Comparison of ENCODE assay signal across 10 cellular contexts in genomic region chr17:73720187-73720834, GRCh38.
DNase-seq lines count a peak whose midpoint lies in the region; ATAC-seq, FAIRE-seq and TF ChIP-seq lines count a peak whose summit lies in the region.
"Had no signal": no experiment of that assay in that cellular context is flagged by ENCODE, and none has a peak within 500 bp of the region (broad histone marks: within the 10 kb centered on the region; RNA-seq: fewer than 3 reads in every experiment).

No MANE protein-coding gene starts in this region.

- no peaks in the 10 kb centered on the region for H4K20me1 ChIP-seq in OCI-LY7 (ENCODE audit: insufficient read depth, low read length)
- no peaks in the 10 kb centered on the region for H4K20me1 ChIP-seq in H1 (replicated peaks in 1 of 2; ENCODE audit: control insufficient read depth in 1 of 2, insufficient read depth in 2 of 2, low read length in 2 of 2)

- 0 out of 2 replicates have a peak overlapping the region, but pooled peaks have one; percentile 10 for H2AK5ac ChIP-seq in H1 (ENCODE audit: low read depth, low read length)

- H3K4ac ChIP-seq in H1 (replicated peaks; ENCODE audit: insufficient read length, low read depth, low read length): no peak overlapping the region

- H3K79me2 ChIP-seq in OCI-LY7 (ENCODE audit: insufficient read depth, low read depth, low read length) (no peaks in the 10 kb centered on the region), H1 (ENCODE audit: control insufficient read depth in 1 of 2, insufficient read depth in 2 of 2, low read length in 2 of 2) (no peaks in the 10 kb centered on the region)

- no peak overlapping the region for H4K8ac ChIP-seq in H1 (ENCODE audit: extremely low read depth, insufficient read depth, low read length)

- H3K4me2 ChIP-seq in OCI-LY7 (ENCODE audit: low read length): peak overlapping the region; percentile 20; the same call in 1 of the 2 replicates
- H3K4me2 ChIP-seq in H1 (ENCODE audit: insufficient read depth in 1 of 2, low read depth in 2 of 2, low read length in 2 of 2): no peak overlapping the region

- no peak for FAIRE-seq in H1 (lab: Jason Lieb, UNC)

- TF ChIP-seq CTCF in cardiac muscle cell (IDR thresholded peaks at IDR 0.05; ENCODE audit: low read depth, low read length): no peak
- TF ChIP-seq CTCF in OCI-LY7 (conservative IDR thresholded peaks at IDR 0.05; ENCODE audit: low read length): peak; percentile 45; the same call in 1 of the 2 replicates
- no peak for TF ChIP-seq CTCF in H1 (IDR thresholded peaks at IDR 0.05; ENCODE audit: control extremely low read depth in 1 of 3, insufficient read depth in 1 of 3, low read depth in 1 of 3, low read length in 3 of 3)
- TF ChIP-seq CTCF in upper lobe of right lung (IDR thresholded peaks at IDR 0.05): no peak
- TF ChIP-seq CTCF in nephron progenitor cell (IDR thresholded peaks at IDR 0.05): no peak
- no peak for TF ChIP-seq CTCF in suprapubic skin (IDR thresholded peaks at IDR 0.05)

- no peak overlapping the region for H3K4me3 Mint-ChIP-seq in nephron progenitor cell
- H3K4me3 Mint-ChIP-seq: B cell; stimulated activated naive B cell treated with anti-CD40 and anti-IgM and Interleukin-4, amounts not matched to agents 10 μg/mL and 1 μg/mL and 100 μg/mL, for 72 hours had no signal

- intact Hi-C loops in Right ventricle myocardium superior (cut with DNase I) (no loop called here), OCI-LY7 (cut with micrococcal nuclease; ENCODE audit: unreplicated experiment) (no loop called here), upper lobe of right lung (cut with DNase I) (no loop called here)

- ATAC-seq in Right ventricle myocardium superior (ENCODE audit: poor library complexity): no peak
- peak; percentile 16 for ATAC-seq in upper lobe of right lung
- no peak for ATAC-seq in HG02981 (IDR thresholded peaks at IDR 0.05; ENCODE audit: unreplicated experiment)

- H3K23me2 ChIP-seq in H1 (ENCODE audit: low read depth, low read length): no peaks in the 10 kb centered on the region

- no peak overlapping the region for H2BK20ac ChIP-seq in H1 (ENCODE audit: low read length)

- peak overlapping the region; percentile 13 for H3K27ac ChIP-seq in cardiac muscle cell
- H3K27ac ChIP-seq in OCI-LY7 (ENCODE audit: low read depth, low read length, poor library complexity, severe bottlenecking): no peak overlapping the region
- H3K27ac ChIP-seq in H1 (ENCODE audit: low read depth, low read length): no peak overlapping the region
- H3K27ac ChIP-seq in upper lobe of right lung: no peak overlapping the region
- no peak overlapping the region for H3K27ac ChIP-seq in suprapubic skin

- no peak overlapping the region for H3K23ac ChIP-seq in H1 (ENCODE audit: insufficient read length)

- H3K27ac Mint-ChIP-seq in nephron progenitor cell: no peak overlapping the region
- H3K27ac Mint-ChIP-seq: B cell; stimulated activated naive B cell treated with anti-CD40 and anti-IgM and Interleukin-4, amounts not matched to agents 10 μg/mL and 1 μg/mL and 100 μg/mL, for 72 hours had no signal

- H3K9me3 ChIP-seq in cardiac muscle cell (ENCODE audit: low read depth) (no peaks in the 10 kb centered on the region), OCI-LY7 (ENCODE audit: low read length) (no peaks in the 10 kb centered on the region), H1 (ENCODE audit: insufficient read depth in 2 of 2, low read depth in 1 of 2, low read length in 1 of 2) (no peaks in the 10 kb centered on the region), upper lobe of right lung (no peaks in the 10 kb centered on the region), suprapubic skin (no peaks in the 10 kb centered on the region)

- BruUV-seq in OCI-LY7 (replicated peaks; lab: Mats Ljungman, UMichigan): no TSS peak

- no peak overlapping the region; the same call in 1 of the 2 replicates for H3K18ac ChIP-seq in H1 (ENCODE audit: extremely low read depth, low read length)

- no peak overlapping the region for H4K91ac ChIP-seq in H1 (replicated peaks; ENCODE audit: insufficient read length, low read length)

- H3K4me1 Mint-ChIP-seq in nephron progenitor cell: peaks cover 28% of the 10 kb centered on the region

- H4K5ac ChIP-seq in H1 (ENCODE audit: insufficient read length, low read depth, low read length): no peak overlapping the region

- peak in 1 of 2 donors; percentile 36 for DNase-seq in cardiac muscle cell (ENCODE audit: low read depth in 1 of 2, low spot score in 1 of 2)
- DNase-seq in Right ventricle myocardium superior: no peak
- DNase-seq in OCI-LY7 (ENCODE audit: low spot score): peak; percentile 50
- DNase-seq in H1 (ENCODE audit: low read depth in 1 of 2, low spot score in 2 of 2): no peak
- no peak for DNase-seq in upper lobe of right lung
- DNase-seq in nephron progenitor cell: no peak
- DNase-seq in suprapubic skin (ENCODE audit: low spot score in 2 of 2): no peak
- DNase-seq: stimulated activated naive B cell treated with anti-CD40 and anti-IgM and Interleukin-4, amounts not matched to agents 10 μg/mL and 1 μg/mL and 100 μg/mL, for 72 hours had no signal

- H3K36me3 Mint-ChIP-seq in nephron progenitor cell (ENCODE audit: low read depth): no peaks in the 10 kb centered on the region
- H3K36me3 Mint-ChIP-seq: stimulated activated naive B cell treated with anti-CD40 and anti-IgM and Interleukin-4, amounts not matched to agents 10 μg/mL and 1 μg/mL and 100 μg/mL, for 72 hours had no signal

- no peak overlapping the region for H3K56ac ChIP-seq in H1 (replicated peaks; ENCODE audit: insufficient read length, low read depth, low read length)

- no peak overlapping the region for H2BK120ac ChIP-seq in H1 (replicated peaks; ENCODE audit: low read depth, low read length)

- H2AFZ ChIP-seq in OCI-LY7 (ENCODE audit: low read length): peak overlapping the region; percentile 66
- no peak overlapping the region for H2AFZ ChIP-seq in H1 (ENCODE audit: low read length)

- H3K79me1 ChIP-seq in H1 (ENCODE audit: low read depth, low read length): no peaks in the 10 kb centered on the region

- H3K9ac ChIP-seq in H1 (replicated peaks in 1 of 4; ENCODE audit: extremely low read depth in 1 of 4, low read depth in 3 of 4, low read length in 3 of 4): no peak overlapping the region

- H3K14ac ChIP-seq in H1 (ENCODE audit: insufficient read length): no peak overlapping the region

- no peak overlapping the region for H2BK12ac ChIP-seq in H1 (ENCODE audit: low read depth, low read length)

- no peaks in the 10 kb centered on the region for H3K9me2 ChIP-seq in OCI-LY7 (ENCODE audit: insufficient read depth, low read length)

- H3K9me3 Mint-ChIP-seq in nephron progenitor cell: no peaks in the 10 kb centered on the region
- H3K9me3 Mint-ChIP-seq: stimulated activated naive B cell treated with anti-CD40 and anti-IgM and Interleukin-4, amounts not matched to agents 10 μg/mL and 1 μg/mL and 100 μg/mL, for 72 hours had no signal

- H3K27me3 Mint-ChIP-seq in nephron progenitor cell (ENCODE audit: low read depth, poor library complexity): peaks cover 38% of the 10 kb centered on the region

- 0 out of 2 replicates have a peak overlapping the region, but pooled peaks have one; percentile 40 for H2BK5ac ChIP-seq in H1 (ENCODE audit: low read depth, low read length)

- H3K36me3 ChIP-seq in cardiac muscle cell (no peaks in the 10 kb centered on the region), OCI-LY7 (ENCODE audit: insufficient read depth, low read length) (no peaks in the 10 kb centered on the region), H1 (ENCODE audit: control insufficient read depth in 2 of 4, insufficient read depth in 4 of 4, low read length in 3 of 4) (no peaks in the 10 kb centered on the region), upper lobe of right lung (no peaks in the 10 kb centered on the region), suprapubic skin (no peaks in the 10 kb centered on the region)

- H3K4me3 ChIP-seq in cardiac muscle cell (no peak overlapping the region), OCI-LY7 (ENCODE audit: low read depth, low read length, poor library complexity, severe bottlenecking) (no peak overlapping the region), H1 (ENCODE audit: extremely low read depth in 1 of 4, insufficient read depth in 2 of 4, low read depth in 3 of 4, low read length in 4 of 4) (no peak overlapping the region), upper lobe of right lung (no peak overlapping the region), suprapubic skin (no peak overlapping the region)

- TF ChIP-seq EP300 in H1 (IDR thresholded peaks at IDR 0.05; ENCODE audit: borderline replicate concordance in 1 of 2, low read depth in 2 of 2, low read length in 2 of 2) (no peak), suprapubic skin (IDR thresholded peaks at IDR 0.05) (no peak)

- WGBS in H1 (ENCODE audit: extremely low coverage in 1 of 2, insufficient coverage in 1 of 2, insufficient read length in 1 of 2, insufficient replicate concordance in 2 of 2, low coverage in 1 of 2, low lambda C conversion rate in 2 of 2, missing lambda C conversion rate in 1 of 2), 2 experiments: 87% methylated on average over 10 of the region's 10 CpGs; no CpG with 5 or more reads in 1 of the 2 experiments
- 95% methylated on average over 8 of the region's 10 CpGs for WGBS in suprapubic skin

- TF ChIP-seq POLR2A in H1 (IDR thresholded peaks at IDR 0.05; ENCODE audit: control extremely low read depth in 1 of 2, low read depth in 2 of 2, low read length in 2 of 2) (no peak), suprapubic skin (IDR thresholded peaks at IDR 0.05) (no peak)

- no peak for TF ChIP-seq RAD21 in H1 (IDR thresholded peaks at IDR 0.05 in 1 of 2, conservative IDR thresholded peaks at IDR 0.05 in 1 of 2; ENCODE audit: low read depth in 2 of 2, low read length in 2 of 2)

- H3K4me1 ChIP-seq in cardiac muscle cell (ENCODE audit: low read depth) (peaks cover 14% of the 10 kb centered on the region), OCI-LY7 (ENCODE audit: insufficient read depth, low read length, poor library complexity, severe bottlenecking) (peaks cover 56% of the 10 kb centered on the region), H1 (replicated peaks in 1 of 4; ENCODE audit: control insufficient read depth in 3 of 4, insufficient read depth in 4 of 4, low read length in 3 of 4) (peaks cover 0 to 7% (median 2%) of the 10 kb centered on the region in 4 experiments; a peak in 5 of 7 replicates), upper lobe of right lung (no peaks in the 10 kb centered on the region), suprapubic skin (peaks cover 8% of the 10 kb centered on the region)

- H3K27me3 ChIP-seq in cardiac muscle cell: no peaks in the 10 kb centered on the region
- peaks cover 0 to 2% (median 0%) of the 10 kb centered on the region in 4 experiments; a peak in 2 of 7 replicates for H3K27me3 ChIP-seq in H1 (replicated peaks in 1 of 4; ENCODE audit: control insufficient read depth in 3 of 4, extremely low read depth in 1 of 4, insufficient read depth in 3 of 4, low read length in 3 of 4)
- H3K27me3 ChIP-seq in upper lobe of right lung: no peaks in the 10 kb centered on the region
- H3K27me3 ChIP-seq in suprapubic skin: peaks cover 32% of the 10 kb centered on the region

- POLR2A ChIA-PET in OCI-LY7 (lab: Charles Lee): interaction anchor here (1.1 to 5.2 kb wide), 3 partner anchors 9 to 201 kb away, joined by 5 to 53 read pairs (median 8); no protein-coding TSS in a partner anchor
- POLR2A ChIA-PET in H1 (lab: Charles Lee; ENCODE audit: partially characterized antibody): no interaction called here

- CTCF ChIA-PET in OCI-LY7 (lab: Charles Lee; ENCODE audit: unreplicated experiment): interaction anchor here (0.7 kb wide), 1 partner anchor 9 kb away, joined by 4 read pairs; no protein-coding TSS in a partner anchor
- CTCF ChIA-PET in H1 (lab: Charles Lee; ENCODE audit: partially characterized antibody): interaction anchor here (0.6 to 7.3 kb wide), 7 partner anchors 11 to 480 kb away, joined by 3 to 56 read pairs (median 4); no protein-coding TSS in a partner anchor

- peak overlapping the region; percentile 49; the same call in 1 of the 2 replicates for H2BK15ac ChIP-seq in H1 (ENCODE audit: low read length)
